31 cellular contexts compared by ENCODE assay signal in the genomic region with DNA sequence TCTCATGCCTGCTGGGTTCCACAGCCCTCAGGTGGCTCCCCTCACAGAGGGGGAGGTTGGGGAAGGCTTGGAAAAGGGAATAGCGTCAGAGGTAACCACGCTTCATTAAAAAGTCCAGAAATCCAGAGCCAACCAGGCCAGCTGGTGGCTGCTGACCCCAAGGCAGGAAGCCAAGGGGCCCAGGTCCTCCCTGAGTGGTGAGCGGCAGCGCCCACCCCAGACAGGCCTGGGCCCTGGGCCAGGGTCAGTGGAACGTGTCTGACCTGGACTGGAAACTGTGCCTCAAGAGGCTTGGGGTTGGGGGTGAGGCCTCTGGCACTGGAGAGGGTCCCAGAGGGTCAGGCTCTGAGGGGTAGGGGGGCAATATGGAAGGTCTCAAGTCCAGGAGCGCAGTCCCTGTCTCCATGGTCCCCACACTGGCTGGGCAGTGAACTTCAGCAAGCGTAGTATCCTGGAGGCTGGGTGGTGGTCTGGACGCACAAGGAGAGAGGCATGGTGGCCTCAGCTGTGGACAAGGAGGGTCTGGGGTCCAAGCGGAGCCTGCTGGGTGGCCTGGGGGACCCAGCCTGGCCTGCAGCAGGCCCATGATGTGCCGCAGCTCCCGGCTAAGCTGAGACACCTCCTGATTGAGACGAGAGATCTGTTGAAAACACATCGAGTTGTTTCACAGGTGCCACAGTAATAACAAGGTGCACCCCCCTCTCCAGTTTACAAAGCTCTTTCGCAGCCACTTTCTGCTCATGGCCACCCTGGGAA. TPM values are rescaled to one million over a fixed set of nuclear protein-coding genes. Genes with fewer than 3 reads are reported as not detected.
"Had no signal": no experiment of that assay in that cellular context is flagged by ENCODE, and none has a peak within 500 bp of the region (broad histone marks: within the 10 kb centered on the region; RNA-seq: fewer than 3 reads in every experiment).

No MANE protein-coding gene starts in this region.

- H3K9me3 ChIP-seq: adrenal gland, MG63 had no signal

- H3K4me3 ChIP-seq: adrenal gland, MG63, PC-9 had no signal

- H3K36me3 Mint-ChIP-seq: activated naive CD8-positive, alpha-beta T cell had no signal

- H3K36me3 ChIP-seq: adrenal gland, MG63 had no signal

- H3K9me3 Mint-ChIP-seq: activated B cell treated with CpG ODN at 0.5 μM for 24 hours; activated CD4-positive, alpha-beta memory T cell treated with anti-CD3 and anti-CD28 coated beads, Interleukin-2, amount 10 ng/mL, durations not matched to agents 7 days and 5 days; activated naive CD4-positive, alpha-beta T cell treated with anti-CD3 and anti-CD28 coated beads for 36 hours; activated T-helper 17 cell treated with anti-CD3 and anti-CD28 coated beads, Interleukin-2, amount 50 U/mL, for 72 hours had no signal

- H3K27ac Mint-ChIP-seq: activated B cell treated with CpG ODN at 0.5 μM for 24 hours; activated CD4-positive, alpha-beta memory T cell treated with anti-CD3 and anti-CD28 coated beads, Interleukin-2, amount 10 ng/mL, durations not matched to agents 7 days and 5 days; activated naive CD4-positive, alpha-beta T cell treated with anti-CD3 and anti-CD28 coated beads for 36 hours; activated naive CD8-positive, alpha-beta T cell; activated T-helper 17 cell treated with anti-CD3 and anti-CD28 coated beads, Interleukin-2, amount 50 U/mL, for 72 hours had no signal

- H3K27me3 ChIP-seq: adrenal gland, MG63 had no signal

- ATAC-seq: activated T-helper 17 cell treated with anti-CD3 and anti-CD28 coated beads, Interleukin-2, amount 50 U/mL, for 72 hours; T-helper 17 cell had no signal

- H3K4me3 Mint-ChIP-seq: activated B cell treated with CpG ODN at 0.5 μM for 24 hours; activated CD4-positive, alpha-beta memory T cell treated with anti-CD3 and anti-CD28 coated beads, Interleukin-2, amount 10 ng/mL, durations not matched to agents 7 days and 5 days; activated naive CD4-positive, alpha-beta T cell treated with anti-CD3 and anti-CD28 coated beads for 36 hours; activated naive CD8-positive, alpha-beta T cell; activated T-helper 17 cell treated with anti-CD3 and anti-CD28 coated beads, Interleukin-2, amount 50 U/mL, for 72 hours; T-helper 17 cell had no signal

- H3K27me3 Mint-ChIP-seq: activated B cell treated with CpG ODN at 0.5 μM for 24 hours; activated CD4-positive, alpha-beta memory T cell treated with anti-CD3 and anti-CD28 coated beads, Interleukin-2, amount 10 ng/mL, durations not matched to agents 7 days and 5 days; activated naive CD8-positive, alpha-beta T cell; activated T-helper 17 cell treated with anti-CD3 and anti-CD28 coated beads, Interleukin-2, amount 50 U/mL, for 72 hours; T-helper 17 cell had no signal

- H2AFZ ChIP-seq: PC-9 had no signal

- H3K9ac ChIP-seq: KMS-11 had no signal

- DNase-seq: activated B cell treated with CpG ODN at 0.5 μM for 24 hours; activated CD4-positive, alpha-beta memory T cell treated with anti-CD3 and anti-CD28 coated beads, Interleukin-2, amount 10 ng/mL, durations not matched to agents 7 days and 5 days; activated CD4-positive, alpha-beta T cell treated with anti-CD3 and anti-CD28 coated beads for 1 hour; activated CD4-positive, alpha-beta T cell treated with anti-CD3 and anti-CD28 coated beads, Interleukin-2, amount 50 U/mL, for 1 hour; activated gamma-delta T cell; activated naive CD4-positive, alpha-beta T cell treated with anti-CD3 and anti-CD28 coated beads for 36 hours; activated T-cell treated with anti-CD3 and anti-CD28 coated beads for 4 hours; activated T-cell treated with anti-CD3 and anti-CD28 coated beads, Interleukin-2, amount 50 U/mL, for 48 hours; adrenal gland; anterior cingulate cortex; MG63; MV-4-11; NCI-H1092 treated with DMSO at 0.1 percent for 48 hours; NCI-H1417 treated with DMSO at 0.1 percent for 48 hours; NCI-H1694 treated with DMSO at 0.1 percent for 48 hours; NCI-H2029 treated with DMSO at 0.1 percent for 48 hours; NCI-H345; NCI-H510A; NCI-H526 treated with DMSO at 0.1 percent for 48 hours; NCI-H82; NK-92 treated with Interleukin-12 subunit alpha and Interleukin-12 subunit beta, amount 100 ng/mL, for 24 hours; PC-9; SHP77 treated with DMSO at 0.1 percent for 48 hours; T-helper 17 cell; T-helper 9 cell had no signal

- H3K4me2 ChIP-seq: KMS-11, PC-9 had no signal

- H3K27ac ChIP-seq: adrenal gland, KMS-11, PC-9 had no signal

RNA-seq across cellular contexts. Expression of a gene that starts 21.0 kb away (rescaled TPM):
- total RNA-seq: cardiac septum, PC-9 had no signal

RNA-seq across cellular contexts. Expression of a gene that starts 25.3 kb away (rescaled TPM):
- total RNA-seq: activated B cell treated with CpG ODN at 0.5 μM for 24 hours; activated CD4-positive, alpha-beta memory T cell treated with anti-CD3 and anti-CD28 coated beads, Interleukin-2, amount 10 ng/mL, durations not matched to agents 7 days and 5 days; activated CD8-positive, alpha-beta memory T cell treated with anti-CD3 and anti-CD28 coated beads for 36 hours; activated naive CD4-positive, alpha-beta T cell treated with anti-CD3 and anti-CD28 coated beads for 36 hours; activated T-helper 17 cell treated with anti-CD3 and anti-CD28 coated beads, Interleukin-2, amount 50 U/mL, for 72 hours; adrenal gland; cardiac septum; PC-9; SK-MEL-5; T-helper 17 cell had no signal
- polyA plus RNA-seq: adrenal gland had no signal

RNA-seq across cellular contexts. Expression of a gene that starts 37.4 kb away (rescaled TPM):
- total RNA-seq: activated B cell treated with CpG ODN at 0.5 μM for 24 hours; activated naive CD4-positive, alpha-beta T cell treated with anti-CD3 and anti-CD28 coated beads for 36 hours; cardiac septum; PC-9; SK-MEL-5; T-helper 17 cell had no signal
